ENCODE assay signal across 17 cellular contexts in genomic region chr4:153476829-153477574, GRCh38. TPM values are rescaled to one million over a fixed set of nuclear protein-coding genes. Genes with fewer than 3 reads are reported as not detected.
DNase-seq lines count a peak whose midpoint lies in the region; ATAC-seq and TF ChIP-seq lines count a peak whose summit lies in the region.
"Had no signal": no experiment of that assay in that cellular context is flagged by ENCODE, and none has a peak within 500 bp of the region (broad histone marks: within the 10 kb centered on the region; RNA-seq: fewer than 3 reads in every experiment).

No MANE protein-coding gene starts in this region.

- DNase-seq in GM12864 (ENCODE audit: low read depth) (no peak), T-cell (no peak), naive B cell (no peak), HEK293T (ENCODE audit: extremely low spot score) (no peak), kidney glomerular epithelial cell (lab: John Stamatoyannopoulos, UW) (no peak), NCI-H2081 treated with DMSO at 0.1 percent for 48 hours (lab: John Stamatoyannopoulos, UW) (no peak)
- DNase-seq: activated CD8-positive, alpha-beta memory T cell treated with anti-CD3 and anti-CD28 coated beads, Interleukin-2, amount 50 U/mL, for 4 hours; AML-193; central memory CD4-positive, alpha-beta T cell; DMS79; foreskin melanocyte; NCI-H1436; OCI-M1; stimulated activated CD4-positive, alpha-beta T cell treated with anti-CD3 and anti-CD28 coated beads, Interleukin-4, amount 100 ng/mL, for 4 hours; WERI-Rb-1 had no signal

- CTCF ChIA-PET in T-cell (lab: Charles Lee), result interaction anchor here in 1 of 2 donors (0.5 kb wide), 1 partner anchor 156 kb away, joined by 5 read pairs; no protein-coding TSS in a partner anchor
- CTCF ChIA-PET in HEK293T (lab: Yijun Ruan, JAX), result no interaction called here

- peak overlapping the region in 2 of 3 donors; percentile 0 to 53 for H3K4me3 Mint-ChIP-seq in T-cell
- peak overlapping the region in 4 of 8 donors; percentile 3 to 48 (median 30) for H3K4me3 Mint-ChIP-seq in naive B cell
- H3K4me3 Mint-ChIP-seq: neural progenitor cell had no signal

- peaks cover 7 to 95% (median 47%) of the 10 kb centered on the region in 11 experiments; a peak in 19 of 22 replicates for H4K20me1 ChIP-seq in BLaER1 treated with 17β-estradiol and CSF1 and Interleukin-3, amounts not matched to agents 10 nM and 100 nM

- H3K36me3 Mint-ChIP-seq in T-cell (peaks cover 50% of the 10 kb centered on the region), naive B cell (peaks cover 39 to 47% of the 10 kb centered on the region in 2 donors)

- H3K36me3 ChIP-seq in BLaER1 treated with 17β-estradiol and CSF1 and Interleukin-3, amounts not matched to agents 10 nM and 100 nM, result peaks cover 11 to 98% (median 67%) of the 10 kb centered on the region in 11 experiments
- H3K36me3 ChIP-seq: neural progenitor cell, WERI-Rb-1 had no signal

- no peak for TF ChIP-seq CTCF in GM12864 (IDR thresholded peaks at IDR 0.05; ENCODE audit: low read depth, low read length, missing control alignments)

- POLR2A ChIA-PET in T-cell (lab: Charles Lee), result interaction anchor here (0.5 to 0.6 kb wide), 2 partner anchors 45 to 87 kb away, joined by 3 to 5 read pairs; no protein-coding TSS in a partner anchor
- POLR2A ChIA-PET in HEK293T (lab: Yijun Ruan, JAX), result interaction anchor here (0.7 to 4.4 kb wide), 2 partner anchors 9 to 10 kb away, joined by 3 to 28 read pairs; partner anchors contain the start of gene TMEM131L

- H3K27ac Mint-ChIP-seq in T-cell (peak overlapping the region; percentile 68 to 74), naive B cell (peak overlapping the region in 4 of 6 donors; percentile 3 to 98 (median 76))
- H3K27ac Mint-ChIP-seq: neural progenitor cell had no signal

- H3K9me3 Mint-ChIP-seq in T-cell (no peaks in the 10 kb centered on the region), naive B cell (peaks cover 0 to 4% (median 0%) of the 10 kb centered on the region in 7 donors)
- H3K9me3 Mint-ChIP-seq: neural progenitor cell had no signal

- peak overlapping the region; percentile 21 to 98 (median 55); a peak in 21 of 22 replicates for H3K4me2 ChIP-seq in BLaER1 treated with 17β-estradiol and CSF1 and Interleukin-3, amounts not matched to agents 10 nM and 100 nM
- H3K4me2 ChIP-seq: neural progenitor cell had no signal

- no peak for ATAC-seq in T-cell (replicated peaks in 1 of 4)
- no peak for ATAC-seq in naive B cell (ENCODE audit: low read depth in 2 of 2)

- H3K4me1 Mint-ChIP-seq in T-cell, result peaks cover 79 to 86% (median 84%) of the 10 kb centered on the region in 3 donors
- peaks cover 66 to 95% (median 76%) of the 10 kb centered on the region in 3 donors for H3K4me1 Mint-ChIP-seq in naive B cell

- no peak overlapping the region for H3K4me3 ChIP-seq in BLaER1 treated with 17β-estradiol and CSF1 and Interleukin-3, amounts not matched to agents 10 nM and 100 nM
- H3K4me3 ChIP-seq in GM12864 (ENCODE audit: low read depth, low read length), result peak overlapping the region; percentile 1; the same call in 1 of the 2 replicates
- H3K4me3 ChIP-seq: neural progenitor cell had no signal

- peak overlapping the region in 4 of 11 experiments; percentile 12 to 47 (median 37); a peak in 2 of 22 replicates for H3K9ac ChIP-seq in BLaER1 treated with 17β-estradiol and CSF1 and Interleukin-3, amounts not matched to agents 10 nM and 100 nM
- H3K9ac ChIP-seq: neural progenitor cell had no signal

- no peaks in the 10 kb centered on the region for H3K27me3 ChIP-seq in BLaER1 treated with 17β-estradiol and CSF1 and Interleukin-3, amounts not matched to agents 10 nM and 100 nM
- H3K27me3 ChIP-seq: neural progenitor cell had no signal

- H3K9me3 ChIP-seq in BLaER1 treated with 17β-estradiol and CSF1 and Interleukin-3, amounts not matched to agents 10 nM and 100 nM (replicated peaks in 1 of 11), result peaks cover 0 to 6% (median 0%) of the 10 kb centered on the region in 11 experiments; a peak in 3 of 22 replicates

- peaks cover 67 to 100% (median 98%) of the 10 kb centered on the region in 10 experiments for H3K4me1 ChIP-seq in BLaER1 treated with 17β-estradiol and CSF1 and Interleukin-3, amounts not matched to agents 10 nM and 100 nM
- H3K4me1 ChIP-seq: neural progenitor cell had no signal

- H3K27ac ChIP-seq in BLaER1 treated with 17β-estradiol and CSF1 and Interleukin-3, amounts not matched to agents 10 nM and 100 nM, result peak overlapping the region in 7 of 11 experiments; percentile 9 to 23 (median 19); a peak in 7 of 22 replicates
- H3K27ac ChIP-seq: neural progenitor cell, WERI-Rb-1 had no signal

- H3K27me3 Mint-ChIP-seq in T-cell, result no peaks in the 10 kb centered on the region
- no peaks in the 10 kb centered on the region for H3K27me3 Mint-ChIP-seq in naive B cell

TF ChIP-seq in HEK293T, 16 proteins besides CTCF, POLR2A, EP300 and RAD21:
- TF ChIP-seq ARNT (IDR thresholded peaks at IDR 0.05) (no peak), SUZ12 (IDR thresholded peaks at IDR 0.05) (no peak), BHLHE40 (IDR thresholded peaks at IDR 0.05; ENCODE audit: borderline replicate concordance) (no peak), ZNF384 (IDR thresholded peaks at IDR 0.05) (no peak), NFRKB (IDR thresholded peaks at IDR 0.05) (no peak), FOXA1 (IDR thresholded peaks at IDR 0.05) (no peak), FOXK2 (IDR thresholded peaks at IDR 0.05) (no peak), SP1 (IDR thresholded peaks at IDR 0.05) (no peak)

RNA-seq across cellular contexts. Expression of gene TMEM131L, which starts 10.8 kb away (rescaled TPM):
- total RNA-seq in T-cell, result 100 to 1,000 TPM in 1 of 5 donors, 10 to 100 TPM in 4; 60.7 to 115 (median 72.6) TPM
- 10 to 100 TPM; 52.2 to 86.7 (median 68.1) TPM for polyA plus RNA-seq in naive B cell (ENCODE audit: low read depth in 6 of 6)
